In genomic region chr9:27848315-27848714, GRCh38 we compare ENCODE assay signal across 9 cellular contexts.
"Had no signal": no experiment of that assay in that cellular context is flagged by ENCODE, and none has a peak within 500 bp of the region (broad histone marks: within the 10 kb centered on the region; RNA-seq: fewer than 3 reads in every experiment).

No MANE protein-coding gene starts in this region.

- H3K4me2 ChIP-seq: GM23338, KMS-11 had no signal

- ATAC-seq: GM23338, HCT116 had no signal

- H3K4me3 ChIP-seq: GM23338, HAP-1 had no signal

- DNase-seq: HFFc6, KBM-7 had no signal

- H3K4me1 ChIP-seq: HAP-1 had no signal

- H3K9me3 ChIP-seq: HAP-1 had no signal

- H3K36me3 ChIP-seq: HAP-1 had no signal

- H3K9ac ChIP-seq: KMS-11 had no signal

- H3K27ac ChIP-seq: HL-60, KMS-11 had no signal

- FAIRE-seq: H1, H54 had no signal
